Comparison of ENCODE assay signal across 26 cellular contexts in the genomic region with DNA sequence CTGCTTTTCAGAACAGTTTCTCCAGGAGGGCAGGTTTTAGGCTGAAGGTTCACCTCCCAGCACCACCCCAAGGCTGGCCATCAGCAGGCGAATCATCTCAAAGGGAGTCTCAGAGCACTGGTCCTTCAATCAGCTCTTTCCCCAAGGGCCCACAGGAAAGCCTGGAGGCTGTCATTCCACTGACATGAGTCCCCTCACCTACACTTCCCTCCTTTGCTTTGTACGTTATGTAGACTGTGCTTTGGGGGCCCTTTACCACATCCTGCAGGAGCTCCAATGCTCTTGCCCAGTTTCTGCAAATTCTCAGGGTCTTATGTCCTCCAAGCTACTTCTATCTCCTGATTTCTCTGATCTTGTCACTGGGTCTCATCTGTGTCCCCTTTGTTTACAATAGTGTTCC.
"Had no signal": no experiment of that assay in that cellular context is flagged by ENCODE, and none has a peak within 500 bp of the region (broad histone marks: within the 10 kb centered on the region; RNA-seq: fewer than 3 reads in every experiment).

No MANE protein-coding gene starts in this region.

- H3K27ac ChIP-seq: brain microvascular endothelial cell, esophagus muscularis mucosa, heart right ventricle, left ventricle myocardium inferior, neural progenitor cell, prostate gland, suprapubic skin, transverse colon, vagina had no signal

- DNase-seq: activated CD4-positive, alpha-beta T cell treated with anti-CD3 and anti-CD28 coated beads for 48 hours; activated effector memory CD4-positive, alpha-beta T cell treated with Interleukin-2 at 50 U/mL for 16 hours; activated naive CD4-positive, alpha-beta T cell treated with anti-CD3 and anti-CD28 coated beads, Interleukin-2, amount 10 ng/mL, durations not matched to agents 7 days and 5 days; activated naive CD8-positive, alpha-beta T cell treated with anti-CD3 and anti-CD28 coated beads, Interleukin-2, amount 50 U/mL, for 24 hours; activated T-cell treated with anti-CD3 and anti-CD28 coated beads, Interleukin-2, amount 50 U/mL, for 48 hours; aorta; brain microvascular endothelial cell; cortex of kidney; effector CD4-positive, alpha-beta T cell; heart right ventricle; kidney glomerular epithelial cell; left ventricle myocardium inferior; mucosa of descending colon; naive thymus-derived CD4-positive, alpha-beta T cell; right cardiac atrium; stimulated activated CD4-positive, alpha-beta T cell treated with anti-CD3 and anti-CD28 coated beads, Interleukin-2, amount 100 ng/mL, for 24 hours; transverse colon had no signal

- H3K27me3 ChIP-seq: brain microvascular endothelial cell, neural progenitor cell, transverse colon, vagina had no signal

- H3K4me3 ChIP-seq: esophagus muscularis mucosa, heart right ventricle, left ventricle myocardium inferior, mucosa of descending colon, neural progenitor cell, prostate gland, suprapubic skin, transverse colon, vagina had no signal

- H3K27me3 Mint-ChIP-seq: activated naive CD8-positive, alpha-beta T cell treated with anti-CD3 and anti-CD28 coated beads, Interleukin-2, amount 50 U/mL, for 24 hours; stimulated activated naive CD8-positive, alpha-beta T cell treated with anti-CD3 and anti-CD28 coated beads, Interleukin-15, Interleukin-2, amounts not matched to agents 100 ng/mL and 50 ng/mL, for 24 hours had no signal

- H3K9me3 ChIP-seq: esophagus muscularis mucosa, heart right ventricle, left ventricle myocardium inferior, mucosa of descending colon, prostate gland, suprapubic skin, transverse colon, vagina had no signal

- H3K36me3 Mint-ChIP-seq: activated naive CD4-positive, alpha-beta T cell treated with anti-CD3 and anti-CD28 coated beads, Interleukin-2, amount 10 ng/mL, durations not matched to agents 7 days and 5 days; naive thymus-derived CD4-positive, alpha-beta T cell; neural progenitor cell; WTC11 had no signal

- H3K36me3 ChIP-seq: brain microvascular endothelial cell, esophagus muscularis mucosa, heart right ventricle, left ventricle myocardium inferior, neural progenitor cell, prostate gland, suprapubic skin, transverse colon, vagina had no signal

- H3K4me3 Mint-ChIP-seq: activated CD8-positive, alpha-beta T cell treated with anti-CD3 and anti-CD28 coated beads, Interleukin-2, amount 10 ng/mL, durations not matched to agents 7 days and 5 days; activated naive CD4-positive, alpha-beta T cell treated with anti-CD3 and anti-CD28 coated beads, Interleukin-2, amount 10 ng/mL, durations not matched to agents 7 days and 5 days; activated naive CD8-positive, alpha-beta T cell treated with anti-CD3 and anti-CD28 coated beads, Interleukin-2, amount 50 U/mL, for 24 hours; naive thymus-derived CD4-positive, alpha-beta T cell; neural progenitor cell; stimulated activated naive CD8-positive, alpha-beta T cell treated with anti-CD3 and anti-CD28 coated beads, Interleukin-15, Interleukin-2, amounts not matched to agents 100 ng/mL and 50 ng/mL, for 24 hours; T-helper 2 cell treated with Interferon-gamma antibody and Interleukin-4, amounts not matched to agents 5 μg/mL and 100 μg/mL, for 36 hours; WTC11 had no signal

- H3K4me1 ChIP-seq: esophagus muscularis mucosa, neural progenitor cell, prostate gland, suprapubic skin, vagina had no signal

- ATAC-seq: activated CD8-positive, alpha-beta T cell treated with anti-CD3 and anti-CD28 coated beads, Interleukin-2, amount 10 ng/mL, durations not matched to agents 7 days and 5 days; activated naive CD8-positive, alpha-beta T cell treated with anti-CD3 and anti-CD28 coated beads, Interleukin-2, amount 50 U/mL, for 24 hours; heart right ventricle; naive thymus-derived CD4-positive, alpha-beta T cell; right cardiac atrium; WTC11 had no signal

- H3K27ac Mint-ChIP-seq: activated CD8-positive, alpha-beta T cell treated with anti-CD3 and anti-CD28 coated beads, Interleukin-2, amount 10 ng/mL, durations not matched to agents 7 days and 5 days; activated naive CD4-positive, alpha-beta T cell treated with anti-CD3 and anti-CD28 coated beads, Interleukin-2, amount 10 ng/mL, durations not matched to agents 7 days and 5 days; activated naive CD8-positive, alpha-beta T cell treated with anti-CD3 and anti-CD28 coated beads, Interleukin-2, amount 50 U/mL, for 24 hours; naive thymus-derived CD4-positive, alpha-beta T cell; neural progenitor cell; stimulated activated naive CD8-positive, alpha-beta T cell treated with anti-CD3 and anti-CD28 coated beads, Interleukin-15, Interleukin-2, amounts not matched to agents 100 ng/mL and 50 ng/mL, for 24 hours; T-helper 2 cell treated with Interferon-gamma antibody and Interleukin-4, amounts not matched to agents 5 μg/mL and 100 μg/mL, for 36 hours; WTC11 had no signal

- H3K9me3 Mint-ChIP-seq: activated naive CD4-positive, alpha-beta T cell treated with anti-CD3 and anti-CD28 coated beads, Interleukin-2, amount 10 ng/mL, durations not matched to agents 7 days and 5 days; activated naive CD8-positive, alpha-beta T cell treated with anti-CD3 and anti-CD28 coated beads, Interleukin-2, amount 50 U/mL, for 24 hours; naive thymus-derived CD4-positive, alpha-beta T cell; neural progenitor cell; stimulated activated naive CD8-positive, alpha-beta T cell treated with anti-CD3 and anti-CD28 coated beads, Interleukin-15, Interleukin-2, amounts not matched to agents 100 ng/mL and 50 ng/mL, for 24 hours; T-helper 2 cell treated with Interferon-gamma antibody and Interleukin-4, amounts not matched to agents 5 μg/mL and 100 μg/mL, for 36 hours; WTC11 had no signal

- H3K4me1 Mint-ChIP-seq: activated naive CD4-positive, alpha-beta T cell treated with anti-CD3 and anti-CD28 coated beads, Interleukin-2, amount 10 ng/mL, durations not matched to agents 7 days and 5 days; neural progenitor cell; WTC11 had no signal
